ENCODE assay signal across 11 cellular contexts in the genomic region with DNA sequence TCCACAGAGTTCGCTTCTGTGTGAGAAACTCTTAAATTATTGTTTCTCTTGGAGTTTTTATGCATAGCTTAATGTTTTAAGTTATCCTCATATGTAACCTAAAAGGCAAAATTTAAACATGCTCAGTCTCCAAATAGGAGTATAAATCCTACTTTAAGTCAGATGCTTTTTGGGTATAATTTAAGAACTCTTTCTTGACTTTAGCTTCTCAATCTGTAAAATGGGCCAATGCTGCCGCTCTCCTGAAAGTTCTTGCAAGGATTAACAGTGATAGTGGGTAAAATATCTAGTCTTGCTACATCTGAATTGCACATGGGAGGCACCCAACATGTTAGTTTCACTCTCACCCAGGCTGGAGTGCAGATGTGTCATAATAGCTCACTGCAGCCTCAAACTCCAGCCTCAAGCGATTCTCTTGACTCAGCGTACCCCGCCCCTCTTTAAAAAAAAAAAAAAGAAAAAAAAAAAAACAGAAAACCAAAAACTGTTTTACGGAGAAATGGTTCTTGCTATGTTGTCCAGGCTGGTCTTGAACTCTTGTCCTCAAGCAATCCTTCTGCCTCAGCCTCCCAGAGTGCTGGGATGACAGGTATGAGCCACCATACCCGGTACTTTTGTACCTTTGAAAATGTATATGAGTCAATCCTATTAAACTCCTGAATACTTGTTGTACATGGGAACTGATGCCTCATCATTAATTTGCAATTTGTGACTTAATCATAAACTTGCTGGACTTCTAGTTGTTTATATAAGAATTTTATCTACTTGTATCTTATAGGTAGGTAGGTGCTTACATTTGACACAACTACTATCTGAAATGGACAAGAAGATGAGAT. TPM values are rescaled to one million over a fixed set of nuclear protein-coding genes. Genes with fewer than 3 reads are reported as not detected.
DNase-seq lines count a peak whose midpoint lies in the region; ATAC-seq, FAIRE-seq and TF ChIP-seq lines count a peak whose summit lies in the region.
"Had no signal": no experiment of that assay in that cellular context is flagged by ENCODE, and none has a peak within 500 bp of the region (broad histone marks: within the 10 kb centered on the region; RNA-seq: fewer than 3 reads in every experiment).

No MANE protein-coding gene starts in this region.

- no peaks in the 10 kb centered on the region for H3K27me3 Mint-ChIP-seq in activated CD8-positive, alpha-beta T cell treated with anti-CD3 and anti-CD28 coated beads for 36 hours
- no peaks in the 10 kb centered on the region for H3K27me3 Mint-ChIP-seq in stimulated activated naive CD8-positive, alpha-beta T cell treated with anti-CD3 and anti-CD28 coated beads, Interleukin-15, Interleukin-2, amounts not matched to agents 100 ng/mL and 50 ng/mL, for 24 hours

- peak overlapping the region; percentile 91 for H3K27ac Mint-ChIP-seq in activated CD8-positive, alpha-beta T cell treated with anti-CD3 and anti-CD28 coated beads for 36 hours
- peak overlapping the region; percentile 97 for H3K27ac Mint-ChIP-seq in stimulated activated naive CD8-positive, alpha-beta T cell treated with anti-CD3 and anti-CD28 coated beads, Interleukin-15, Interleukin-2, amounts not matched to agents 100 ng/mL and 50 ng/mL, for 24 hours

- no peak for TF ChIP-seq CTCF in activated CD8-positive, alpha-beta T cell treated with anti-CD3 and anti-CD28 coated beads for 36 hours (IDR thresholded peaks at IDR 0.05)
- TF ChIP-seq CTCF in fibroblast of mammary gland (conservative IDR thresholded peaks at IDR 0.05; ENCODE audit: control insufficient read depth, insufficient read depth, low read depth, low read length): no peak

- no peak overlapping the region for H3K4me3 ChIP-seq in fibroblast of mammary gland (ENCODE audit: control insufficient read depth, low read depth, low read length)

- H3K36me3 Mint-ChIP-seq in activated CD8-positive, alpha-beta T cell treated with anti-CD3 and anti-CD28 coated beads for 36 hours (ENCODE audit: low read depth): no peaks in the 10 kb centered on the region
- H3K36me3 Mint-ChIP-seq in stimulated activated naive CD8-positive, alpha-beta T cell treated with anti-CD3 and anti-CD28 coated beads, Interleukin-15, Interleukin-2, amounts not matched to agents 100 ng/mL and 50 ng/mL, for 24 hours (ENCODE audit: low read depth): no peaks in the 10 kb centered on the region

- peak; percentile 31 for ATAC-seq in activated CD8-positive, alpha-beta T cell treated with anti-CD3 and anti-CD28 coated beads for 36 hours
- ATAC-seq in GM21786 (IDR thresholded peaks at IDR 0.05; ENCODE audit: unreplicated experiment): no peak
- no peak for ATAC-seq in GM21381 (IDR thresholded peaks at IDR 0.05; ENCODE audit: unreplicated experiment)
- ATAC-seq: Right ventricle myocardium inferior had no signal

- intact Hi-C loops in activated CD8-positive, alpha-beta T cell treated with anti-CD3 and anti-CD28 coated beads for 36 hours (cut with micrococcal nuclease): loop anchor here (5.0 to 10.0 kb wide), 4 partner anchors 187 to 442 kb away; no protein-coding TSS in a partner anchor

- H3K4me1 Mint-ChIP-seq in activated CD8-positive, alpha-beta T cell treated with anti-CD3 and anti-CD28 coated beads for 36 hours (ENCODE audit: low read depth): peaks cover 41% of the 10 kb centered on the region
- H3K4me1 Mint-ChIP-seq in stimulated activated naive CD8-positive, alpha-beta T cell treated with anti-CD3 and anti-CD28 coated beads, Interleukin-15, Interleukin-2, amounts not matched to agents 100 ng/mL and 50 ng/mL, for 24 hours (ENCODE audit: low read depth): peaks cover 51% of the 10 kb centered on the region

- no peak for FAIRE-seq in GM12891 (lab: Jason Lieb, UNC)

- no peak for TF ChIP-seq POLR2A in GM12891 (IDR thresholded peaks at IDR 0.05; ENCODE audit: low read depth, low read length)

- POLR2A ChIA-PET in activated CD8-positive, alpha-beta T cell treated with anti-CD3 and anti-CD28 coated beads for 36 hours (lab: Charles Lee): interaction anchor here (0.7 to 1.0 kb wide), 3 partner anchors 10 to 998 kb away, joined by 3 to 4 read pairs (median 3); no protein-coding TSS in a partner anchor

- H3K4me3 Mint-ChIP-seq in activated CD8-positive, alpha-beta T cell treated with anti-CD3 and anti-CD28 coated beads for 36 hours: peak overlapping the region; percentile 92
- peak overlapping the region; percentile 96 for H3K4me3 Mint-ChIP-seq in stimulated activated naive CD8-positive, alpha-beta T cell treated with anti-CD3 and anti-CD28 coated beads, Interleukin-15, Interleukin-2, amounts not matched to agents 100 ng/mL and 50 ng/mL, for 24 hours

- H3K9me3 Mint-ChIP-seq in activated CD8-positive, alpha-beta T cell treated with anti-CD3 and anti-CD28 coated beads for 36 hours: no peaks in the 10 kb centered on the region
- no peaks in the 10 kb centered on the region for H3K9me3 Mint-ChIP-seq in stimulated activated naive CD8-positive, alpha-beta T cell treated with anti-CD3 and anti-CD28 coated beads, Interleukin-15, Interleukin-2, amounts not matched to agents 100 ng/mL and 50 ng/mL, for 24 hours

- DNase-seq in activated gamma-delta T cell treated with Interleukin-2 at 50 U/mL for 16 hours: peak; percentile 45
- DNase-seq in activated gamma-delta T cell (lab: John Stamatoyannopoulos, UW): no peak
- peak; percentile 72 for DNase-seq in activated CD8-positive, alpha-beta T cell treated with anti-CD3 and anti-CD28 coated beads for 36 hours
- DNase-seq in fibroblast of mammary gland (ENCODE audit: low read depth): peak; percentile 63
- DNase-seq in GM12891 (ENCODE audit: insufficient read length, low spot score): no peak
- DNase-seq: amygdala, glutamatergic neuron had no signal

- CTCF ChIA-PET in activated CD8-positive, alpha-beta T cell treated with anti-CD3 and anti-CD28 coated beads for 36 hours (lab: Charles Lee): interaction anchor here (0.8 to 9.1 kb wide), 27 partner anchors 9 to 478 kb away, joined by 3 to 139 read pairs (median 5); no protein-coding TSS in a partner anchor

TF ChIP-seq in GM12891, 5 proteins besides CTCF, POLR2A, EP300 and RAD21:
- no peak for TF ChIP-seq SPI1 (IDR thresholded peaks at IDR 0.05; ENCODE audit: low read depth, low read length)

RNA-seq across cellular contexts. Expression of gene FBXO48, which starts 1.8 kb away (rescaled TPM):
- 1 to 10 TPM; 1.3 to 1.4 TPM for total RNA-seq in activated CD8-positive, alpha-beta T cell treated with anti-CD3 and anti-CD28 coated beads for 36 hours
- 0.23 TPM for polyA plus RNA-seq in GM12891 (2012; ENCODE audit: low read depth, missing spikeins)

RNA-seq across cellular contexts. Expression of gene APLF, which starts 2.1 kb away (rescaled TPM):
- 1 to 10 TPM; 2.9 to 3.5 TPM for total RNA-seq in activated CD8-positive, alpha-beta T cell treated with anti-CD3 and anti-CD28 coated beads for 36 hours
- 0.85 TPM for polyA plus RNA-seq in GM12891 (2012; ENCODE audit: low read depth, missing spikeins)

Comparison
In these comparisons a context has a peak if more than half of its experiments do, and no peak if none do; other contexts are left out.
1. DNase-seq: peak in activated gamma-delta T cell treated with Interleukin-2 at 50 U/mL for 16 hours (single experiment), activated CD8-positive, alpha-beta T cell treated with anti-CD3 and anti-CD28 coated beads for 36 hours (single experiment) and fibroblast of mammary gland (single experiment); none in activated gamma-delta T cell (single experiment) and GM12891 (single experiment).